19 cellular contexts compared by ENCODE assay signal in genomic region chr5:159514229-159514822, GRCh38.
"Had no signal": no experiment of that assay in that cellular context is flagged by ENCODE, and none has a peak within 500 bp of the region (broad histone marks: within the 10 kb centered on the region; RNA-seq: fewer than 3 reads in every experiment).

No MANE protein-coding gene starts in this region.

- H3K9ac ChIP-seq: parathyroid adenoma had no signal

- H3K79me2 ChIP-seq: parathyroid adenoma had no signal

- DNase-seq: activated CD4-positive, alpha-beta T cell treated with anti-CD3 and anti-CD28 coated beads, Interleukin-2, amount 10 ng/mL, durations not matched to agents 7 days and 5 days; activated CD4-positive, CD25-positive, alpha-beta regulatory T cell; activated CD8-positive, alpha-beta memory T cell treated with anti-CD3 and anti-CD28 coated beads, Interleukin-2, amount 50 U/mL, for 4 hours; activated naive CD4-positive, alpha-beta T cell treated with anti-CD3 and anti-CD28 coated beads for 36 hours; activated T-cell treated with anti-CD3 and anti-CD28 coated beads, Interleukin-2, amount 50 U/mL, for 4 hours; aorta; cerebellar nuclear complex; effector CD8-positive, alpha-beta T cell; foreskin fibroblast; mesendoderm; naive thymus-derived CD8-positive, alpha-beta T cell; sigmoid colon; stimulated activated naive B cell treated with anti-CD40 and anti-IgM and Interleukin-4, amounts not matched to agents 10 μg/mL and 1 μg/mL and 100 μg/mL, for 72 hours; T-helper 1 cell; T-helper 9 cell; thyroid gland had no signal

- H3K27ac ChIP-seq: parathyroid adenoma, sigmoid colon, thyroid gland had no signal

- H2AFZ ChIP-seq: parathyroid adenoma had no signal

- H3K27me3 ChIP-seq: sigmoid colon, thyroid gland had no signal

- H3K36me3 ChIP-seq: sigmoid colon, thyroid gland had no signal

- ATAC-seq: activated T-cell treated with anti-CD3 and anti-CD28 coated beads, Interleukin-2, amount 50 U/mL, for 4 hours; esophagus mucosa; naive thymus-derived CD8-positive, alpha-beta T cell had no signal

- H3K4me1 ChIP-seq: parathyroid adenoma had no signal

- H3K4me3 ChIP-seq: sigmoid colon, thyroid gland had no signal

- FAIRE-seq: keratinocyte had no signal

- H3K9me3 ChIP-seq: sigmoid colon, thyroid gland had no signal
